Comparison of ENCODE assay signal across 14 cellular contexts in the genomic region with DNA sequence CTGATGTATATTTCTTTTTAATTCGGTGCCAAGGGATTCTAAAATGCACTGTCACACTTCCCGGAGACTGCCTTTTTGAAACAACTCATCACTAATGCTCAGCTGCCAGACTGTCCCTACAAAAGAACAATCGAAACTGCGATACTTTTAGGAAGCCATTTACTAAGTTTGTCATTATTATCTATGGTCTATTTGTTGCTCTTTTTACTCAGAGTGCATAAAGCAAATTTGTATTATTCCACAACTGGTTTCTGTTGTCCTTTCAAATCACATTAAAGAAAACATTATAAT.
DNase-seq lines count a peak whose midpoint lies in the region; ATAC-seq, FAIRE-seq and TF ChIP-seq lines count a peak whose summit lies in the region.
"Had no signal": no experiment of that assay in that cellular context is flagged by ENCODE, and none has a peak within 500 bp of the region (broad histone marks: within the 10 kb centered on the region; RNA-seq: fewer than 3 reads in every experiment).

No MANE protein-coding gene starts in this region.

- intact Hi-C loops in Panc1 (cut with micrococcal nuclease; ENCODE audit: unreplicated experiment): loop anchor here (10.0 kb wide), 1 partner anchor 179 kb away; no protein-coding TSS in a partner anchor

- H4K20me1 ChIP-seq in GM23338 (replicated peaks; ENCODE audit: insufficient read depth): peaks cover 9% of the 10 kb centered on the region

- H3K27me3 Mint-ChIP-seq in GM23338 (ENCODE audit: insufficient read depth, low read depth, poor library complexity): peaks cover 10% of the 10 kb centered on the region

- TF ChIP-seq CTCF in GM23338 (conservative IDR thresholded peaks at IDR 0.05; ENCODE audit: low read depth in 2 of 2): no peak
- no peak for TF ChIP-seq CTCF in Panc1 (IDR thresholded peaks at IDR 0.05)
- TF ChIP-seq CTCF in foreskin fibroblast (IDR thresholded peaks at IDR 0.05; ENCODE audit: low read depth, low read length): no peak

- no peaks in the 10 kb centered on the region for H3K36me3 Mint-ChIP-seq in GM23338 (ENCODE audit: low read depth)
- H3K36me3 Mint-ChIP-seq: CD4-positive, alpha-beta memory T cell; IgD-negative memory B cell had no signal

- peaks cover 51% of the 10 kb centered on the region for H3K4me1 ChIP-seq in GM23338 (ENCODE audit: insufficient read depth)
- H3K4me1 ChIP-seq in Panc1 (ENCODE audit: control insufficient read depth, insufficient read depth, low read length): peaks cover 95% of the 10 kb centered on the region

- H3F3A ChIP-seq in GM23338 (replicated peaks; ENCODE audit: low read depth): no peaks in the 10 kb centered on the region; the same call in 1 of the 2 replicates

- H3K27ac Mint-ChIP-seq in GM23338: no peak overlapping the region; the same call in 1 of the 2 replicates
- H3K27ac Mint-ChIP-seq: activated CD4-positive, alpha-beta T cell treated with anti-CD3 and anti-CD28 coated beads for 36 hours; CD4-positive, alpha-beta memory T cell; IgD-negative memory B cell had no signal

- H3K4me2 ChIP-seq in GM23338: no peak overlapping the region

- no peaks in the 10 kb centered on the region for H3K9me2 ChIP-seq in GM23338 (ENCODE audit: insufficient read depth)

- H3K27me3 ChIP-seq in GM23338 (ENCODE audit: insufficient read depth): no peaks in the 10 kb centered on the region
- no peaks in the 10 kb centered on the region for H3K27me3 ChIP-seq in Panc1 (ENCODE audit: control insufficient read depth, insufficient read depth, low read length)

- no peak overlapping the region for H3K4me3 Mint-ChIP-seq in GM23338
- H3K4me3 Mint-ChIP-seq: activated CD4-positive, alpha-beta T cell treated with anti-CD3 and anti-CD28 coated beads for 36 hours; CD4-positive, alpha-beta memory T cell had no signal

- H3K4me3 ChIP-seq in GM23338: no peak overlapping the region
- peak overlapping the region in 1 of 2 experiments; percentile 16; a peak in 1 of 4 replicates for H3K4me3 ChIP-seq in Panc1 (ENCODE audit: low read depth in 2 of 2, low read length in 2 of 2)
- peak overlapping the region; percentile 15 to 31 for H3K4me3 ChIP-seq in foreskin fibroblast (ENCODE audit: low read depth in 1 of 2, low read length in 2 of 2)
- no peak overlapping the region for H3K4me3 ChIP-seq in skin epidermis

- H3K79me2 ChIP-seq in GM23338 (replicated peaks; ENCODE audit: insufficient read depth): peaks cover 49% of the 10 kb centered on the region

- peaks cover 39% of the 10 kb centered on the region for H3K4me1 Mint-ChIP-seq in GM23338

- no peak for FAIRE-seq in frontal cortex (lab: Jason Lieb, UNC)
- FAIRE-seq: islet of Langerhans had no signal

- H3K9me3 Mint-ChIP-seq in GM23338: no peaks in the 10 kb centered on the region
- H3K9me3 Mint-ChIP-seq: CD4-positive, alpha-beta memory T cell; IgD-negative memory B cell; neural crest cell had no signal

- POLR2A ChIA-PET in Panc1 (lab: Charles Lee): interaction anchor here (1.1 kb wide), 1 partner anchor 20 kb away, joined by 4 read pairs; no protein-coding TSS in a partner anchor
- POLR2A ChIA-PET in HEK293T (lab: Yijun Ruan, JAX): no interaction called here

- in situ Hi-C loops in Panc1 (cut with HindIII; ENCODE audit: low pct_unique_long_range_greater_than_20kb, low sequenced_read_pairs): no loop called here

- ATAC-seq in GM23338: no peak
- no peak for ATAC-seq in Panc1
- no peak for ATAC-seq in GM18870 (IDR thresholded peaks at IDR 0.05; ENCODE audit: unreplicated experiment)
- ATAC-seq: activated CD4-positive, alpha-beta T cell treated with anti-CD3 and anti-CD28 coated beads for 36 hours had no signal

- no peak overlapping the region for H2AFZ ChIP-seq in GM23338

- CTCF ChIA-PET in Panc1 (lab: Charles Lee): no interaction called here
- CTCF ChIA-PET in HEK293T (lab: Yijun Ruan, JAX): no interaction called here

- BruUV-seq in Panc1 (replicated peaks; lab: Mats Ljungman, UMichigan): no TSS peak

- H3K9me3 ChIP-seq in Panc1 (ENCODE audit: control insufficient read depth, insufficient read depth, low read depth, low read length): no peaks in the 10 kb centered on the region

- no peak for DNase-seq in GM23338 (ENCODE audit: low spot score)
- no peak for DNase-seq in Panc1 (ENCODE audit: low read depth, low spot score)
- DNase-seq in foreskin fibroblast: no peak
- DNase-seq in NCI-H1048 (lab: John Stamatoyannopoulos, UW): no peak
- no peak for DNase-seq in HEK293T (ENCODE audit: extremely low spot score)
- DNase-seq in frontal cortex (ENCODE audit: low spot score in 2 of 2): no peak
- DNase-seq: activated CD4-positive, alpha-beta T cell treated with anti-CD3 and anti-CD28 coated beads for 36 hours; CD4-positive, alpha-beta memory T cell; T-helper 1 cell had no signal

- H3K36me3 ChIP-seq in GM23338 (ENCODE audit: insufficient read depth) (no peaks in the 10 kb centered on the region), Panc1 (ENCODE audit: control insufficient read depth, insufficient read depth, low read length) (peaks cover 5% of the 10 kb centered on the region; the same call in 1 of the 2 replicates)

- H3K27ac ChIP-seq in GM23338 (ENCODE audit: low read depth): peak overlapping the region; percentile 2; the same call in 1 of the 2 replicates
- H3K27ac ChIP-seq in Panc1 (ENCODE audit: low read length): peak overlapping the region; percentile 100
- peak overlapping the region in 16 of 21 experiments; percentile 2 to 81 (median 59) for H3K27ac ChIP-seq in skin epidermis

TF ChIP-seq in GM23338, 12 proteins besides CTCF, POLR2A, EP300 and RAD21 (continues in another document):
- TF ChIP-seq CREB1 (CRISPR knock-in tag; IDR thresholded peaks at IDR 0.05; ENCODE audit: low read depth): no peak
- TF ChIP-seq, protein P1, sequence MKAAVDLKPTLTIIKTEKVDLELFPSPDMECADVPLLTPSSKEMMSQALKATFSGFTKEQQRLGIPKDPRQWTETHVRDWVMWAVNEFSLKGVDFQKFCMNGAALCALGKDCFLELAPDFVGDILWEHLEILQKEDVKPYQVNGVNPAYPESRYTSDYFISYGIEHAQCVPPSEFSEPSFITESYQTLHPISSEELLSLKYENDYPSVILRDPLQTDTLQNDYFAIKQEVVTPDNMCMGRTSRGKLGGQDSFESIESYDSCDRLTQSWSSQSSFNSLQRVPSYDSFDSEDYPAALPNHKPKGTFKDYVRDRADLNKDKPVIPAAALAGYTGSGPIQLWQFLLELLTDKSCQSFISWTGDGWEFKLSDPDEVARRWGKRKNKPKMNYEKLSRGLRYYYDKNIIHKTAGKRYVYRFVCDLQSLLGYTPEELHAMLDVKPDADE (IDR thresholded peaks at IDR 0.05): no peak
- TF ChIP-seq EZH2 (IDR thresholded peaks at IDR 0.05; ENCODE audit: low read depth, unreplicated experiment): no peak

TF ChIP-seq in HEK293T, 16 proteins besides CTCF, POLR2A, EP300 and RAD21:
- no peak for TF ChIP-seq SUZ12 (IDR thresholded peaks at IDR 0.05)
- TF ChIP-seq BHLHE40 (IDR thresholded peaks at IDR 0.05; ENCODE audit: borderline replicate concordance): no peak
- TF ChIP-seq HDGF (IDR thresholded peaks at IDR 0.05; ENCODE audit: borderline replicate concordance): no peak
- TF ChIP-seq FOXA1 (IDR thresholded peaks at IDR 0.05): no peak

Comparison
In these comparisons a context has a peak if more than half of its experiments do, and no peak if none do; other contexts are left out.
1. H3K27ac ChIP-seq: peak in every context shown above with its lines; median percentile 100 in Panc1; 59 in skin epidermis; 2 in GM23338.
2. H3K4me3 ChIP-seq: peak in foreskin fibroblast (2 of 2); none in GM23338 (single experiment) and skin epidermis (0 of 7).